29 cellular contexts compared by ENCODE assay signal in genomic region chr4:893995-894705, GRCh38.
"Had no signal": no experiment of that assay in that cellular context is flagged by ENCODE, and none has a peak within 500 bp of the region (broad histone marks: within the 10 kb centered on the region; RNA-seq: fewer than 3 reads in every experiment).

No MANE protein-coding gene starts in this region.

- H3K27ac Mint-ChIP-seq: dendritic cell treated with granulocyte-macrophage colony-stimulating factor and Interleukin-4, amounts not matched to agents 40 ng/mL and 50 ng/mL, for 4 days; endodermal cell; nephron; neural progenitor cell had no signal

- H3K27me3 Mint-ChIP-seq: dendritic cell treated with granulocyte-macrophage colony-stimulating factor and Interleukin-4, amounts not matched to agents 40 ng/mL and 50 ng/mL, for 4 days; naive thymus-derived CD4-positive, alpha-beta T cell had no signal

- H3K9me3 ChIP-seq: colonic mucosa, gastrocnemius medialis, left lung, prostate gland, right atrium auricular region, spleen, testis, transverse colon, upper lobe of right lung, uterus had no signal

- H3K4me3 ChIP-seq: colonic mucosa, gastrocnemius medialis, hepatocyte, left lung, neural progenitor cell, prostate gland, right atrium auricular region, skin epidermis, spleen, testis, transverse colon, upper lobe of right lung, uterus had no signal

- H2AFZ ChIP-seq: hepatocyte, neural progenitor cell had no signal

- DNase-seq: colonic mucosa; effector CD8-positive, alpha-beta T cell; endodermal cell; foreskin fibroblast; gastrocnemius medialis; head of caudate nucleus; kidney; mesendoderm; midbrain; naive thymus-derived CD4-positive, alpha-beta T cell; nucleus accumbens; spleen; stimulated activated CD4-positive, alpha-beta T cell treated with anti-CD3 and anti-CD28 coated beads, Interleukin-4, amount 100 ng/mL, for 4 hours; stimulated activated naive CD4-positive, alpha-beta T cell; substantia nigra; testis; transverse colon; upper lobe of right lung; uterus had no signal

- H3K27ac ChIP-seq: colonic mucosa, epithelial cell of prostate, gastrocnemius medialis, hepatocyte, left lung, neural progenitor cell, prostate gland, right atrium auricular region, skin epidermis, spleen, testis, transverse colon, upper lobe of right lung, uterus had no signal

- H3K4me1 Mint-ChIP-seq: endodermal cell, nephron, neural progenitor cell had no signal

- H3K9ac ChIP-seq: neural progenitor cell had no signal

- H3K4me1 ChIP-seq: colonic mucosa, gastrocnemius medialis, left lung, neural progenitor cell, prostate gland, right atrium auricular region, testis, transverse colon, upper lobe of right lung, uterus had no signal

- H3K36me3 ChIP-seq: colonic mucosa, neural progenitor cell, uterus had no signal

- ATAC-seq: esophagus mucosa; gastrocnemius medialis; left lung; naive thymus-derived CD4-positive, alpha-beta T cell; upper lobe of right lung had no signal

- H3K27me3 ChIP-seq: colonic mucosa, gastrocnemius medialis, hepatocyte, left lung, neural progenitor cell, right atrium auricular region, spleen, testis, transverse colon, upper lobe of right lung, uterus had no signal

- H3K9me3 Mint-ChIP-seq: dendritic cell treated with granulocyte-macrophage colony-stimulating factor and Interleukin-4, amounts not matched to agents 40 ng/mL and 50 ng/mL, for 4 days; endodermal cell; naive thymus-derived CD4-positive, alpha-beta T cell; nephron; neural progenitor cell had no signal

- H3K4me2 ChIP-seq: hepatocyte, neural progenitor cell had no signal

- H3K4me3 Mint-ChIP-seq: dendritic cell treated with granulocyte-macrophage colony-stimulating factor and Interleukin-4, amounts not matched to agents 40 ng/mL and 50 ng/mL, for 4 days; endodermal cell; naive thymus-derived CD4-positive, alpha-beta T cell; nephron; neural progenitor cell had no signal
